In genomic region chr2:105144128-105144940, GRCh38 we compare ENCODE assay signal across 9 cellular contexts.
DNase-seq lines count a peak whose midpoint lies in the region; ATAC-seq and TF ChIP-seq lines count a peak whose summit lies in the region.
"Had no signal": no experiment of that assay in that cellular context is flagged by ENCODE, and none has a peak within 500 bp of the region (broad histone marks: within the 10 kb centered on the region; RNA-seq: fewer than 3 reads in every experiment).

No MANE protein-coding gene starts in this region.

- H3K4me3 ChIP-seq in cardiac muscle cell (peak overlapping the region; percentile 58), right atrium auricular region (peak overlapping the region in 1 of 2 donors; percentile 42), iPS-20b (ENCODE audit: low read length) (peak overlapping the region; percentile 77), upper lobe of left lung (peak overlapping the region in 3 of 4 donors; percentile 37 to 45 (median 38))
- H3K4me3 ChIP-seq in effector memory CD4-positive, alpha-beta T cell (ENCODE audit: insufficient read depth, low read depth, low read length, poor library complexity, severe bottlenecking), result no peak overlapping the region

- H3K9ac ChIP-seq in iPS-20b (ENCODE audit: low read depth, low read length), result peak overlapping the region; percentile 69; the same call in 1 of the 2 replicates

- no peak for DNase-seq in cardiac muscle cell (ENCODE audit: low read depth in 1 of 2, low spot score in 1 of 2)
- DNase-seq in right atrium auricular region (ENCODE audit: low spot score), result no peak
- peak in 1 of 2 donors; percentile 79 for DNase-seq in upper lobe of left lung
- no peak for DNase-seq in effector memory CD4-positive, alpha-beta T cell
- no peak for DNase-seq in ACHN
- DNase-seq in EL, result no peak
- DNase-seq: NCI-H526 treated with DMSO at 0.1 percent for 48 hours had no signal

- no peak for TF ChIP-seq EP300 in upper lobe of left lung (IDR thresholded peaks at IDR 0.05)

- TF ChIP-seq POLR2A in upper lobe of left lung (IDR thresholded peaks at IDR 0.05), result no peak

- H3K36me3 ChIP-seq in cardiac muscle cell (no peaks in the 10 kb centered on the region), right atrium auricular region (no peaks in the 10 kb centered on the region), iPS-20b (ENCODE audit: insufficient read depth, low read depth, low read length) (no peaks in the 10 kb centered on the region), upper lobe of left lung (no peaks in the 10 kb centered on the region)
- no peaks in the 10 kb centered on the region for H3K36me3 ChIP-seq in effector memory CD4-positive, alpha-beta T cell (ENCODE audit: control insufficient read depth, insufficient read depth, low read length)

- H3K27me3 ChIP-seq in cardiac muscle cell (peaks cover 24% of the 10 kb centered on the region), right atrium auricular region (no peaks in the 10 kb centered on the region), iPS-20b (ENCODE audit: insufficient read depth, low read length) (peaks cover 29% of the 10 kb centered on the region), upper lobe of left lung (peaks cover 0 to 16% (median 7%) of the 10 kb centered on the region in 4 donors)
- H3K27me3 ChIP-seq in effector memory CD4-positive, alpha-beta T cell (replicated peaks; ENCODE audit: control insufficient read depth, insufficient read depth, low read length, poor library complexity, severe bottlenecking), result peaks cover 14% of the 10 kb centered on the region

- H3K4me1 ChIP-seq in cardiac muscle cell (ENCODE audit: low read depth), result no peaks in the 10 kb centered on the region
- peaks cover 0 to 7% of the 10 kb centered on the region in 2 donors for H3K4me1 ChIP-seq in right atrium auricular region
- no peaks in the 10 kb centered on the region; the same call in 1 of the 2 replicates for H3K4me1 ChIP-seq in iPS-20b (ENCODE audit: insufficient read depth, low read length)
- H3K4me1 ChIP-seq in upper lobe of left lung, result peaks cover 7 to 16% (median 10%) of the 10 kb centered on the region in 4 donors
- peaks cover 4% of the 10 kb centered on the region for H3K4me1 ChIP-seq in effector memory CD4-positive, alpha-beta T cell (ENCODE audit: control insufficient read depth, insufficient read depth, low read length, poor library complexity, severe bottlenecking)

- in situ Hi-C loops in ACHN (cut with HindIII; ENCODE audit: low pct_ligation_motif_present, low pct_unique_long_range_greater_than_20kb, low sequenced_read_pairs), result no loop called here

- ATAC-seq in upper lobe of left lung (ENCODE audit: low FRiP score in 2 of 2), result no peak

- H3K9me3 ChIP-seq in cardiac muscle cell (ENCODE audit: low read depth) (no peaks in the 10 kb centered on the region), right atrium auricular region (no peaks in the 10 kb centered on the region), iPS-20b (ENCODE audit: insufficient read depth, low read depth, low read length) (no peaks in the 10 kb centered on the region), upper lobe of left lung (no peaks in the 10 kb centered on the region)
- H3K9me3 ChIP-seq in effector memory CD4-positive, alpha-beta T cell (ENCODE audit: control insufficient read depth, low read length), result no peaks in the 10 kb centered on the region

- no peak overlapping the region for H3K27ac ChIP-seq in cardiac muscle cell
- no peak overlapping the region for H3K27ac ChIP-seq in right atrium auricular region
- H3K27ac ChIP-seq in VCaP, result peak overlapping the region; percentile 38; the same call in 1 of the 2 replicates
- no peak overlapping the region for H3K27ac ChIP-seq in iPS-20b (ENCODE audit: low read length)
- H3K27ac ChIP-seq in upper lobe of left lung, result no peak overlapping the region
- H3K27ac ChIP-seq in effector memory CD4-positive, alpha-beta T cell (ENCODE audit: insufficient read depth, low read length, poor library complexity, severe bottlenecking), result no peak overlapping the region

- TF ChIP-seq CTCF in cardiac muscle cell (IDR thresholded peaks at IDR 0.05; ENCODE audit: low read depth, low read length) (no peak), right atrium auricular region (IDR thresholded peaks at IDR 0.05) (no peak), VCaP (conservative IDR thresholded peaks at IDR 0.05) (no peak), upper lobe of left lung (IDR thresholded peaks at IDR 0.05) (no peak)

- 13 to 35% methylated on average over 7 to 22 of the region's 66 CpGs for WGBS in upper lobe of left lung, 2 donors
